Comparison of ENCODE assay signal across 1 cellular context in genomic region chr7:5423272-5423843, GRCh38.
TF ChIP-seq lines count a peak whose summit lies in the region.

Gene TNRC18 (minus strand): TSS chr7:5423834. CDS start chr7:5421246, 2,588 bp downstream.

TF ChIP-seq in GM12878, 131 proteins besides CTCF, POLR2A, EP300 and RAD21 (continued from another document):
- TF ChIP-seq MLLT1 (IDR thresholded peaks at IDR 0.05) (no peak), LARP7 (IDR thresholded peaks at IDR 0.05) (0 out of 2 replicates have a peak, but pooled peaks have one; percentile 38)
